Comparison of ENCODE assay signal across 8 cellular contexts in genomic region chr6:31702421-31702818, GRCh38. TPM values are rescaled to one million over a fixed set of nuclear protein-coding genes. Genes with fewer than 3 reads are reported as not detected.
DNase-seq lines count a peak whose midpoint lies in the region; ATAC-seq and TF ChIP-seq lines count a peak whose summit lies in the region.

No MANE protein-coding gene starts in this region.

- CTCF ChIA-PET in activated B cell treated with CpG ODN at 0.5 μM for 24 hours (lab: Charles Lee), result interaction anchor here (1.0 to 1.5 kb wide), 2 partner anchors 50 to 185 kb away, joined by 3 to 5 read pairs; partner anchors contain the start of gene BAG6

- no peaks in the 10 kb centered on the region for H3K9me3 Mint-ChIP-seq in activated B cell treated with CpG ODN at 0.5 μM for 24 hours
- H3K9me3 Mint-ChIP-seq in osteocyte (ENCODE audit: unreplicated experiment), result no peaks in the 10 kb centered on the region

- peaks cover 28% of the 10 kb centered on the region for H3K4me1 Mint-ChIP-seq in activated B cell treated with CpG ODN at 0.5 μM for 24 hours
- peaks cover 23% of the 10 kb centered on the region for H3K4me1 Mint-ChIP-seq in osteocyte (ENCODE audit: unreplicated experiment)

- H3K27me3 Mint-ChIP-seq in activated B cell treated with CpG ODN at 0.5 μM for 24 hours, result no peaks in the 10 kb centered on the region
- no peaks in the 10 kb centered on the region for H3K27me3 Mint-ChIP-seq in osteocyte (ENCODE audit: unreplicated experiment)

- intact Hi-C loops in activated B cell treated with CpG ODN at 0.5 μM for 24 hours (cut with micrococcal nuclease), result loop anchor here (2.0 kb wide), 1 partner anchor 22 kb away; the partner anchor contains the start of gene LY6G5C

- peak overlapping the region; percentile 94 for H3K4me3 ChIP-seq in fibroblast of mammary gland (ENCODE audit: control insufficient read depth, low read depth, low read length)

- DNase-seq in NCI-H345 (lab: John Stamatoyannopoulos, UW) (peak; percentile 33), NCI-H345 treated with DMSO at 0.1 percent for 48 hours (lab: John Stamatoyannopoulos, UW; ENCODE audit: unreplicated experiment) (no peak), activated B cell treated with CpG ODN at 0.5 μM for 24 hours (no peak), fibroblast of mammary gland (ENCODE audit: low read depth) (no peak), osteocyte (ENCODE audit: extremely low spot score, unreplicated experiment) (no peak), HuH-7 (ENCODE audit: low spot score) (no peak), AG08395 (ENCODE audit: low spot score) (no peak), GDM1 (lab: John Stamatoyannopoulos, UW) (no peak)

- H3K36me3 Mint-ChIP-seq in activated B cell treated with CpG ODN at 0.5 μM for 24 hours (ENCODE audit: low read depth) (peaks cover 38% of the 10 kb centered on the region), osteocyte (ENCODE audit: unreplicated experiment) (peaks cover 7% of the 10 kb centered on the region)

- H3K4me3 Mint-ChIP-seq in activated B cell treated with CpG ODN at 0.5 μM for 24 hours (peak overlapping the region; percentile 99), osteocyte (ENCODE audit: unreplicated experiment) (peak overlapping the region; percentile 99)

- no peak for ATAC-seq in activated B cell treated with CpG ODN at 0.5 μM for 24 hours (ENCODE audit: low read depth)

- no peak for TF ChIP-seq CTCF in activated B cell treated with CpG ODN at 0.5 μM for 24 hours (IDR thresholded peaks at IDR 0.05)
- TF ChIP-seq CTCF in fibroblast of mammary gland (conservative IDR thresholded peaks at IDR 0.05; ENCODE audit: control insufficient read depth, insufficient read depth, low read depth, low read length), result no peak
- no peak for TF ChIP-seq CTCF in osteocyte (IDR thresholded peaks at IDR 0.05)

- H3K27ac Mint-ChIP-seq in activated B cell treated with CpG ODN at 0.5 μM for 24 hours (peak overlapping the region; percentile 89), osteocyte (ENCODE audit: unreplicated experiment) (peak overlapping the region; percentile 98)

- POLR2A ChIA-PET in activated B cell treated with CpG ODN at 0.5 μM for 24 hours (lab: Charles Lee), result interaction anchor here (0.5 to 4.1 kb wide), 28 partner anchors 7 to 1569 kb away, joined by 3 to 32 read pairs (median 6); partner anchors contain the start of genes BAG6, CLIC1, DDAH2 and EHMT2

RNA-seq across cellular contexts. Expression of gene ABHD16A, which starts 0.7 kb away (rescaled TPM):
- total RNA-seq in activated B cell treated with CpG ODN at 0.5 μM for 24 hours (49.3 and 59.1 TPM in 2 replicates), osteocyte (46.6 and 50.5 TPM in 2 replicates)

RNA-seq across cellular contexts. Expression of gene LY6G6F, which starts 4.2 kb away (rescaled TPM):
- total RNA-seq in activated B cell treated with CpG ODN at 0.5 μM for 24 hours, result not detected in 2 replicates
- not detected in 2 replicates for total RNA-seq in osteocyte

RNA-seq across cellular contexts. Expression of gene LY6G6D, which starts 12.7 kb away (rescaled TPM):
- total RNA-seq in activated B cell treated with CpG ODN at 0.5 μM for 24 hours (not detected in 2 replicates), osteocyte (not detected in 2 replicates)

RNA-seq across cellular contexts. Expression of gene LY6G6C, which starts 19.1 kb away (rescaled TPM):
- total RNA-seq in activated B cell treated with CpG ODN at 0.5 μM for 24 hours (not detected in 2 replicates), osteocyte (not detected in 2 replicates)

RNA-seq across cellular contexts. Expression of gene MPIG6B, which starts 20.8 kb away (rescaled TPM):
- total RNA-seq in activated B cell treated with CpG ODN at 0.5 μM for 24 hours (0.12 TPM in 1 of 2 replicates, not detected in the other), osteocyte (not detected in 2 replicates)
